ENCODE assay signal across 18 cellular contexts in genomic region chr21:38646213-38646837, GRCh38.
DNase-seq lines count a peak whose midpoint lies in the region; ATAC-seq, FAIRE-seq and TF ChIP-seq lines count a peak whose summit lies in the region.
"Had no signal": no experiment of that assay in that cellular context is flagged by ENCODE, and none has a peak within 500 bp of the region (broad histone marks: within the 10 kb centered on the region; RNA-seq: fewer than 3 reads in every experiment).

No MANE protein-coding gene starts in this region.

- peak; percentile 90 for ATAC-seq in activated CD4-positive, alpha-beta T cell treated with anti-CD3 and anti-CD28 coated beads for 36 hours
- ATAC-seq in IMR-90 (ENCODE audit: low read depth) = no peak
- no peak for ATAC-seq in right cardiac atrium
- no peak for ATAC-seq in GM18502 (IDR thresholded peaks at IDR 0.05; ENCODE audit: poor library complexity, unreplicated experiment)
- ATAC-seq: A549; gastroesophageal sphincter; left colon; naive thymus-derived CD4-positive, alpha-beta T cell had no signal

- H3K9me3 ChIP-seq in IMR-90 (ENCODE audit: control insufficient read depth, insufficient read depth, low read length) = peaks cover under 1% of the 10 kb centered on the region
- H3K9me3 ChIP-seq in right cardiac atrium (ENCODE audit: control insufficient read depth, low read length) = no peaks in the 10 kb centered on the region
- H3K9me3 ChIP-seq: A549, gastroesophageal sphincter had no signal

- peak; percentile 60 for DNase-seq in activated CD4-positive, alpha-beta T cell treated with anti-CD3 and anti-CD28 coated beads for 36 hours
- DNase-seq in activated CD4-positive, alpha-beta T cell treated with anti-CD3 and anti-CD28 coated beads, Interleukin-2, amount 50 U/mL, for 4 hours = no peak
- DNase-seq in IMR-90 (peak; percentile 66), bronchial epithelial cell (ENCODE audit: low read depth) (peak; percentile 99), skeletal muscle cell (ENCODE audit: low read depth) (peak; percentile 36), right cardiac atrium (no peak), 8988T (no peak)
- DNase-seq: activated CD4-positive, CD25-positive, alpha-beta regulatory T cell treated with anti-CD3 and anti-CD28 coated beads, Interleukin-2, amount 50 U/mL, for 72 hours; activated naive CD4-positive, alpha-beta T cell treated with anti-CD3 and anti-CD28 coated beads for 36 hours; left colon; naive thymus-derived CD4-positive, alpha-beta T cell; retina; SW 1271; trophoblast cell had no signal

- no peak overlapping the region for H3K9ac ChIP-seq in IMR-90 (ENCODE audit: low read depth, low read length)

- WGBS in IMR-90 (ENCODE audit: extremely low coverage in 2 of 2, insufficient read length in 1 of 2), 2 experiments = 11% methylated on average over 3 of the region's 5 CpGs; no CpG with 5 or more reads in 1 of the 2 experiments
- 88% methylated on average over 5 of the region's 5 CpGs for WGBS in right cardiac atrium

- peaks cover 67% of the 10 kb centered on the region for H3K27me3 ChIP-seq in IMR-90 (ENCODE audit: control insufficient read depth, insufficient read depth, low read length)
- H3K27me3 ChIP-seq in bronchial epithelial cell (ENCODE audit: control insufficient read depth, insufficient read depth, low read length) = no peaks in the 10 kb centered on the region
- no peaks in the 10 kb centered on the region for H3K27me3 ChIP-seq in right cardiac atrium (ENCODE audit: control insufficient read depth, insufficient read depth)

- no peak overlapping the region for H3K27ac ChIP-seq in IMR-90 (ENCODE audit: insufficient read depth, low read length)
- H3K27ac ChIP-seq in right cardiac atrium (ENCODE audit: low read length) = no peak overlapping the region
- H3K27ac ChIP-seq: A549, gastroesophageal sphincter had no signal

- no peak overlapping the region for H3K27ac Mint-ChIP-seq in activated CD4-positive, alpha-beta T cell treated with anti-CD3 and anti-CD28 coated beads for 36 hours
- H3K27ac Mint-ChIP-seq: activated naive CD4-positive, alpha-beta T cell treated with anti-CD3 and anti-CD28 coated beads for 36 hours; naive thymus-derived CD4-positive, alpha-beta T cell had no signal

- peaks cover 4% of the 10 kb centered on the region; the same call in 1 of the 2 replicates for H4K20me1 ChIP-seq in IMR-90 (ENCODE audit: insufficient read depth, low read length)

- H2BK5ac ChIP-seq in IMR-90 (ENCODE audit: low read depth, low read length, poor library complexity, severe bottlenecking) = no peak overlapping the region

- no peaks in the 10 kb centered on the region for H3K4me1 ChIP-seq in IMR-90 (ENCODE audit: control insufficient read depth, insufficient read depth, low read length)
- H3K4me1 ChIP-seq in right cardiac atrium (ENCODE audit: control insufficient read depth, insufficient read depth, low read length) = no peaks in the 10 kb centered on the region
- H3K4me1 ChIP-seq: A549, gastroesophageal sphincter had no signal

- no peak overlapping the region for H3K23ac ChIP-seq in IMR-90 (ENCODE audit: low read depth, low read length)

- H2AFZ ChIP-seq in IMR-90 (replicated peaks; ENCODE audit: low read length, poor library complexity) = no peak overlapping the region

- no peak for TF ChIP-seq RAD21 in IMR-90 (IDR thresholded peaks at IDR 0.05; ENCODE audit: low read length)

- no peak overlapping the region for H2BK15ac ChIP-seq in IMR-90 (ENCODE audit: low read depth, low read length)

- dilution Hi-C loops in IMR-90 (cut with HindIII; ENCODE audit: low sequenced_read_pairs, unreplicated experiment) = no loop called here

- no peaks in the 10 kb centered on the region for H3K9me3 Mint-ChIP-seq in activated CD4-positive, alpha-beta T cell treated with anti-CD3 and anti-CD28 coated beads for 36 hours (ENCODE audit: low read depth)
- H3K9me3 Mint-ChIP-seq: activated naive CD4-positive, alpha-beta T cell treated with anti-CD3 and anti-CD28 coated beads for 36 hours had no signal

- H2BK120ac ChIP-seq in IMR-90 (ENCODE audit: low read depth, low read length) = no peak overlapping the region

- peak; percentile 68 for FAIRE-seq in bronchial epithelial cell (lab: Jason Lieb, UNC)
- FAIRE-seq: A549 had no signal

- H2AK5ac ChIP-seq in IMR-90 (ENCODE audit: low read depth, low read length) = no peak overlapping the region

- no peak overlapping the region for H2BK20ac ChIP-seq in IMR-90 (ENCODE audit: low read depth, low read length)

- no peak overlapping the region for H3K4me3 ChIP-seq in IMR-90 (ENCODE audit: insufficient read depth, low read depth, low read length)
- no peak overlapping the region for H3K4me3 ChIP-seq in bronchial epithelial cell (ENCODE audit: low read depth, low read length)
- no peak overlapping the region for H3K4me3 ChIP-seq in skeletal muscle cell (ENCODE audit: low read depth, low read length)
- no peak overlapping the region for H3K4me3 ChIP-seq in right cardiac atrium (ENCODE audit: low read length)
- H3K4me3 ChIP-seq: A549, coronary artery, gastroesophageal sphincter had no signal

- TF ChIP-seq POLR2A in IMR-90 (IDR thresholded peaks at IDR 0.05; ENCODE audit: low read depth, low read length) = no peak

- no peak overlapping the region for H2AK9ac ChIP-seq in IMR-90 (replicated peaks; ENCODE audit: low read depth, low read length, poor library complexity)

- H4K8ac ChIP-seq in IMR-90 (ENCODE audit: low read depth in 2 of 2, low read length in 2 of 2) = no peak overlapping the region

- H3K4me3 Mint-ChIP-seq in activated CD4-positive, alpha-beta T cell treated with anti-CD3 and anti-CD28 coated beads for 36 hours = no peak overlapping the region
- H3K4me3 Mint-ChIP-seq: activated naive CD4-positive, alpha-beta T cell treated with anti-CD3 and anti-CD28 coated beads for 36 hours; naive thymus-derived CD4-positive, alpha-beta T cell had no signal

- no peak overlapping the region for H3K14ac ChIP-seq in IMR-90 (replicated peaks; ENCODE audit: low read depth, low read length)

- no peaks in the 10 kb centered on the region for H3K36me3 ChIP-seq in IMR-90 (ENCODE audit: control insufficient read depth, insufficient read depth, low read length)
- H3K36me3 ChIP-seq in bronchial epithelial cell (ENCODE audit: control insufficient read depth, insufficient read depth, low read length) = no peaks in the 10 kb centered on the region
- H3K36me3 ChIP-seq: gastroesophageal sphincter had no signal

- no peak overlapping the region for H3K56ac ChIP-seq in IMR-90 (ENCODE audit: extremely low read depth, insufficient read depth, low read length)

- BruUV-seq in IMR-90 (replicated peaks; lab: Mats Ljungman, UMichigan) = no TSS peak

- TF ChIP-seq CTCF in IMR-90 (conservative IDR thresholded peaks at IDR 0.05; ENCODE audit: low read depth, low read length) (no peak), bronchial epithelial cell (IDR thresholded peaks at IDR 0.05; ENCODE audit: insufficient read depth, low read length, severe bottlenecking) (no peak)

- H4K5ac ChIP-seq in IMR-90 (ENCODE audit: low read depth, low read length) = no peak overlapping the region

- POLR2A ChIA-PET in activated CD4-positive, alpha-beta T cell treated with anti-CD3 and anti-CD28 coated beads for 36 hours (lab: Charles Lee) = no interaction called here
- POLR2A ChIA-PET in IMR-90 (lab: Charles Lee; ENCODE audit: unreplicated experiment) = no interaction called here

- no peaks in the 10 kb centered on the region for H3K9me1 ChIP-seq in IMR-90 (ENCODE audit: insufficient read depth, low read length)

- no peak overlapping the region for H3K4ac ChIP-seq in IMR-90 (ENCODE audit: low read depth, low read length)

- no peaks in the 10 kb centered on the region for H3K79me1 ChIP-seq in IMR-90 (ENCODE audit: low read depth in 1 of 2, low read length in 2 of 2)

- H3K4me1 Mint-ChIP-seq in activated CD4-positive, alpha-beta T cell treated with anti-CD3 and anti-CD28 coated beads for 36 hours = peaks cover 16% of the 10 kb centered on the region
- H3K4me1 Mint-ChIP-seq: naive thymus-derived CD4-positive, alpha-beta T cell had no signal

- no peak overlapping the region for H3K18ac ChIP-seq in IMR-90 (ENCODE audit: low read depth, low read length)

- no peak overlapping the region for H4K91ac ChIP-seq in IMR-90 (ENCODE audit: insufficient read depth, low read depth, low read length)

- H3K36me3 Mint-ChIP-seq in activated CD4-positive, alpha-beta T cell treated with anti-CD3 and anti-CD28 coated beads for 36 hours (ENCODE audit: low read depth) = no peaks in the 10 kb centered on the region
- H3K36me3 Mint-ChIP-seq: naive thymus-derived CD4-positive, alpha-beta T cell had no signal

- H3K4me2 ChIP-seq in IMR-90 (ENCODE audit: low read depth, low read length) = peak overlapping the region; percentile 55; the same call in 1 of the 2 replicates
- H3K4me2 ChIP-seq: A549 had no signal

- H3K27me3 Mint-ChIP-seq in activated CD4-positive, alpha-beta T cell treated with anti-CD3 and anti-CD28 coated beads for 36 hours = peaks cover 33% of the 10 kb centered on the region

- CTCF ChIA-PET in activated CD4-positive, alpha-beta T cell treated with anti-CD3 and anti-CD28 coated beads for 36 hours (lab: Charles Lee) = interaction anchor here (0.7 kb wide), 1 partner anchor 115 kb away, joined by 3 read pairs; no protein-coding TSS in a partner anchor
- CTCF ChIA-PET in IMR-90 (lab: Yijun Ruan, JAX) = no interaction called here

- intact Hi-C loops in activated CD4-positive, alpha-beta T cell treated with anti-CD3 and anti-CD28 coated beads for 36 hours (cut with DNase I, micrococcal nuclease) = loop anchor here (1.0 to 10.0 kb wide), 2 partner anchors 121 to 142 kb away; no protein-coding TSS in a partner anchor
- intact Hi-C loops in IMR-90 (cut with micrococcal nuclease) (no loop called here), right cardiac atrium (cut with DNase I) (no loop called here)

- in situ Hi-C loops in IMR-90 (cut with MboI; ENCODE audit: low sequenced_read_pairs) = no loop called here

TF ChIP-seq in IMR-90, 13 proteins besides CTCF, POLR2A, EP300 and RAD21:
- TF ChIP-seq BHLHE40 (IDR thresholded peaks at IDR 0.05; ENCODE audit: low read depth, low read length) = no peak
- TF ChIP-seq SMC3 (IDR thresholded peaks at IDR 0.05; ENCODE audit: low read depth, low read length) = no peak
- TF ChIP-seq FOS (IDR thresholded peaks at IDR 0.05; ENCODE audit: low read depth, low read length) = no peak
- TF ChIP-seq NFE2L2 (IDR thresholded peaks at IDR 0.05; ENCODE audit: low read depth, low read length) = no peak

Comparison
In these comparisons a context has a peak if more than half of its experiments do, and no peak if none do; other contexts are left out.
1. DNase-seq: peak in activated CD4-positive, alpha-beta T cell treated with anti-CD3 and anti-CD28 coated beads for 36 hours (single experiment), IMR-90 (single experiment), bronchial epithelial cell (single experiment) and skeletal muscle cell (single experiment); none in activated CD4-positive, alpha-beta T cell treated with anti-CD3 and anti-CD28 coated beads, Interleukin-2, amount 50 U/mL, for 4 hours (0 of 2), right cardiac atrium (0 of 3) and 8988T (single experiment).
2. intact Hi-C loops: an anchor here in activated CD4-positive, alpha-beta T cell treated with anti-CD3 and anti-CD28 coated beads for 36 hours (1.0 to 10.0 kb wide); none called in IMR-90 and right cardiac atrium.